In the genomic region with DNA sequence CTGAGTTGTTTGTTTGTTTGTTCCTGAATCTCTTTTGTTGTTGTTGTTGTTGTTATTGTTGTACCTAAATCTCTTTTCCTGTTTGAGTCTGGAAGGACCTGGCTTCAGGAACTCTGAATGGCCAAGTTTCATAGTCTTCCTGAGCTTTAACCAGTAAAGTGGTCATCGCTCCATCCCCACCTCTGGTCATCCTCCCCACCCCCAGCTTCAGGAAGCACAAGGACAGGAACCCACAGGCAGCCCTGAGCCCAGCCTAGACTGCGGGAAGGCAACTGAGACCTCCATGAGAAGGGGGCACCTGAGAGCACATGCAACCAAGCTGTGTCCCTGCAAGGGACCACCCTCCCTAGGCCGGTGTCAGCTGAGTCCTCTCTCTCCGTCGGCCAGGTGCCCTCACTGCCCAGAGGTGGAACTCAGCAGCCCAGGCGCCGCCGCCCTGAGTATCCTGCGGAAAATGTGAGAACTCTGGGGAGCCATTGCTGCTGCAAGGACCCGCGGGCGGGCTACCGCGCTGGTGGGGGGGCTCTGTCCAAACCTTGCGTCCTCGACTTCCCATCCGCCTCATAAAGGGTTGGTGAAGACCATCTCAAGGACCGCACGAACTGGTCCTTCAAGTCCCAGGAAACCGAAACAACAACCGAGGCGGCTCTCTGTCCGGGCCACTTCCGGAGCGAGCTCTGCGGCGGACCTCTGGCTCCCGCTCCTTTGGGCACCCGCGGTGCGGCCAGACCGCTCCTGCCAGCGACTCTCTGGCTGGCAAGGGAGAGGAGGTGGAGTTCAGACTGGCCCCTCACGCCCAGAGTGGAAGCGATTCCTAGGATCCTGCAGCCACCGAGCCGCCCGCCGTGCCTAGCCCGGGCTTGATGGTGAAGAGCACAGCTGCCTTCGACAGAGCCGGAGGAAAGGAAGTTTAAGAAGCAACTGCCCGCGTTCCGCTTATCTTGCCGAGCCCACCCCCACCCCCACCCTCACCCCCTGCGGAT, we compare ENCODE assay signal across 8 cellular contexts. TPM values are rescaled to one million over a fixed set of nuclear protein-coding genes. Genes with fewer than 3 reads are reported as not detected.
DNase-seq lines count a peak whose midpoint lies in the region; ATAC-seq and TF ChIP-seq lines count a peak whose summit lies in the region.

No MANE protein-coding gene starts in this region.

- no peaks in the 10 kb centered on the region for H3K9me3 Mint-ChIP-seq in activated naive CD4-positive, alpha-beta T cell treated with anti-CD3 and anti-CD28 coated beads for 36 hours
- H3K9me3 Mint-ChIP-seq in mesothelial cell of epicardium, result peaks cover 3% of the 10 kb centered on the region

- no peak for TF ChIP-seq POLR2A in uterus (IDR thresholded peaks at IDR 0.05)

- H3K36me3 ChIP-seq in uterus, result no peaks in the 10 kb centered on the region

- H3K36me3 Mint-ChIP-seq in activated naive CD4-positive, alpha-beta T cell treated with anti-CD3 and anti-CD28 coated beads for 36 hours (ENCODE audit: low read depth), result no peaks in the 10 kb centered on the region
- H3K36me3 Mint-ChIP-seq in mesothelial cell of epicardium, result peaks cover 3% of the 10 kb centered on the region

- ATAC-seq in GM18907 (IDR thresholded peaks at IDR 0.05; ENCODE audit: unreplicated experiment) (no peak), GM19397 (IDR thresholded peaks at IDR 0.05; ENCODE audit: unreplicated experiment) (no peak)

- no peak for DNase-seq in activated naive CD4-positive, alpha-beta T cell treated with anti-CD3 and anti-CD28 coated beads for 36 hours
- DNase-seq in activated naive CD4-positive, alpha-beta T cell (lab: John Stamatoyannopoulos, UW), result no peak
- peak; percentile 23 for DNase-seq in choroid plexus epithelial cell (ENCODE audit: low read depth)
- DNase-seq in mesothelial cell of epicardium (ENCODE audit: low spot score in 2 of 2, unreplicated experiment in 2 of 2), result peak in 1 of 2 experiments; percentile 53
- no peak for DNase-seq in uterus
- no peak for DNase-seq in NCI-H1417 (lab: John Stamatoyannopoulos, UW)

- peaks cover 73% of the 10 kb centered on the region for H3K27me3 Mint-ChIP-seq in activated naive CD4-positive, alpha-beta T cell treated with anti-CD3 and anti-CD28 coated beads for 36 hours (ENCODE audit: low read depth)
- H3K27me3 Mint-ChIP-seq in mesothelial cell of epicardium (ENCODE audit: low read depth), result peaks cover 91% of the 10 kb centered on the region

- no peaks in the 10 kb centered on the region for H3K9me3 ChIP-seq in uterus

- CTCF ChIA-PET in activated naive CD4-positive, alpha-beta T cell treated with anti-CD3 and anti-CD28 coated beads for 36 hours (lab: Charles Lee), result interaction anchor here (0.5 to 1.1 kb wide), 2 partner anchors 12 to 307 kb away, joined by 4 read pairs; no protein-coding TSS in a partner anchor

- H3K27ac ChIP-seq in uterus, result no peak overlapping the region

- H3K4me1 Mint-ChIP-seq in activated naive CD4-positive, alpha-beta T cell treated with anti-CD3 and anti-CD28 coated beads for 36 hours (ENCODE audit: low read depth), result peaks cover 42% of the 10 kb centered on the region
- peaks cover 46% of the 10 kb centered on the region for H3K4me1 Mint-ChIP-seq in mesothelial cell of epicardium

- intact Hi-C loops in activated naive CD4-positive, alpha-beta T cell treated with anti-CD3 and anti-CD28 coated beads for 36 hours (cut with micrococcal nuclease), result loop anchor here (10.0 kb wide), 3 partner anchors 126 to 796 kb away; partner anchors contain the start of genes FAM120A and FAM120AOS
- intact Hi-C loops in uterus (cut with DNase I; ENCODE audit: low total_unique reads), result no loop called here

- H3K4me3 Mint-ChIP-seq in activated naive CD4-positive, alpha-beta T cell treated with anti-CD3 and anti-CD28 coated beads for 36 hours, result peak overlapping the region; percentile 58
- H3K4me3 Mint-ChIP-seq in mesothelial cell of epicardium, result peak overlapping the region; percentile 53

- H3K27me3 ChIP-seq in uterus, result peaks cover 44 to 83% of the 10 kb centered on the region in 2 donors

- H3K4me1 ChIP-seq in uterus, result peaks cover 0 to 21% of the 10 kb centered on the region in 2 donors

- TF ChIP-seq CTCF in choroid plexus epithelial cell (conservative IDR thresholded peaks at IDR 0.05; ENCODE audit: low read depth, low read length) (no peak), mesothelial cell of epicardium (IDR thresholded peaks at IDR 0.05; ENCODE audit: unreplicated experiment) (no peak), uterus (IDR thresholded peaks at IDR 0.05) (no peak)

- H3K27ac Mint-ChIP-seq in activated naive CD4-positive, alpha-beta T cell treated with anti-CD3 and anti-CD28 coated beads for 36 hours, result no peak overlapping the region
- no peak overlapping the region for H3K27ac Mint-ChIP-seq in mesothelial cell of epicardium

- H3K4me3 ChIP-seq in choroid plexus epithelial cell (ENCODE audit: low read depth, low read length) (peak overlapping the region; percentile 41), uterus (peak overlapping the region; percentile 13 to 42)

RNA-seq across cellular contexts. Expression of gene BARX1, which starts 4.2 kb away (rescaled TPM):
- total RNA-seq in activated naive CD4-positive, alpha-beta T cell treated with anti-CD3 and anti-CD28 coated beads for 36 hours, result under 1 TPM; 0.17 to 0.21 TPM
- 0.16 TPM in 1 of 3 replicates, not detected in the others for total RNA-seq in mesothelial cell of epicardium
- total RNA-seq in uterus, result under 1 TPM in 2 of 4 donors, not detected in 2; 0.28 to 0.67 TPM
